In genomic region chr2:237624565-237624964, GRCh38 we compare ENCODE assay signal across 1 cellular context.
TF ChIP-seq lines count a peak whose summit lies in the region.

No MANE protein-coding gene starts in this region.

TF ChIP-seq in HepG2, 621 proteins besides CTCF, POLR2A, EP300 and RAD21:
- TF ChIP-seq ZBTB46 (CRISPR knock-in tag; IDR thresholded peaks at IDR 0.05; ENCODE audit: borderline replicate concordance) (no peak), MXI1 (IDR thresholded peaks at IDR 0.05; ENCODE audit: borderline replicate concordance, low read depth, low read length) (no peak), ZFP91 (CRISPR knock-in tag; IDR thresholded peaks at IDR 0.05; ENCODE audit: borderline replicate concordance) (0 out of 2 replicates have a peak, but pooled peaks have one; percentile 24), ZNF143 (CRISPR knock-in tag; IDR thresholded peaks at IDR 0.05) (no peak), PRDM10 (CRISPR knock-in tag; IDR thresholded peaks at IDR 0.05; ENCODE audit: low read depth) (no peak), BRF2 (CRISPR knock-in tag; IDR thresholded peaks at IDR 0.05) (no peak), HDAC6 (IDR thresholded peaks at IDR 0.05; ENCODE audit: low read depth, low read length) (no peak), KLF6 (CRISPR knock-in tag; IDR thresholded peaks at IDR 0.05) (no peak), ISL2 (CRISPR knock-in tag; IDR thresholded peaks at IDR 0.05) (no peak), ZFP36L1 (CRISPR knock-in tag; IDR thresholded peaks at IDR 0.05) (no peak), STAG1 (CRISPR knock-in tag; IDR thresholded peaks at IDR 0.05) (peak; percentile 56), SMC3 (IDR thresholded peaks at IDR 0.05; ENCODE audit: low read length) (peak; percentile 12; the same call in 1 of the 2 replicates), SRF (IDR thresholded peaks at IDR 0.05; ENCODE audit: low read depth, low read length) (no peak), NPAS2 (CRISPR knock-in tag; IDR thresholded peaks at IDR 0.05; ENCODE audit: borderline replicate concordance) (no peak), TFE3 (CRISPR knock-in tag; IDR thresholded peaks at IDR 0.05) (no peak), MED1 (CRISPR knock-in tag; IDR thresholded peaks at IDR 0.05) (no peak), ZSCAN21 (CRISPR knock-in tag; IDR thresholded peaks at IDR 0.05; ENCODE audit: borderline replicate concordance) (no peak), MYC (CRISPR knock-in tag; IDR thresholded peaks at IDR 0.05; ENCODE audit: borderline replicate concordance) (no peak)
- TF ChIP-seq, protein P1, sequence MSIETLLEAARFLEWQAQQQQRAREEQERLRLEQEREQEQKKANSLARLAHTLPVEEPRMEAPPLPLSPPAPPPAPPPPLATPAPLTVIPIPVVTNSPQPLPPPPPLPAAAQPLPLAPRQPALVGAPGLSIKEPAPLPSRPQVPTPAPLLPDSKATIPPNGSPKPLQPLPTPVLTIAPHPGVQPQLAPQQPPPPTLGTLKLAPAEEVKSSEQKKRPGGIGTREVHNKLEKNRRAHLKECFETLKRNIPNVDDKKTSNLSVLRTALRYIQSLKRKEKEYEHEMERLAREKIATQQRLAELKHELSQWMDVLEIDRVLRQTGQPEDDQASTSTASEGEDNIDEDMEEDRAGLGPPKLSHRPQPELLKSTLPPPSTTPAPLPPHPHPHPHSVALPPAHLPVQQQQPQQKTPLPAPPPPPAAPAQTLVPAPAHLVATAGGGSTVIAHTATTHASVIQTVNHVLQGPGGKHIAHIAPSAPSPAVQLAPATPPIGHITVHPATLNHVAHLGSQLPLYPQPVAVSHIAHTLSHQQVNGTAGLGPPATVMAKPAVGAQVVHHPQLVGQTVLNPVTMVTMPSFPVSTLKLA (IDR thresholded peaks at IDR 0.05): no peak
- TF ChIP-seq, protein P2, sequence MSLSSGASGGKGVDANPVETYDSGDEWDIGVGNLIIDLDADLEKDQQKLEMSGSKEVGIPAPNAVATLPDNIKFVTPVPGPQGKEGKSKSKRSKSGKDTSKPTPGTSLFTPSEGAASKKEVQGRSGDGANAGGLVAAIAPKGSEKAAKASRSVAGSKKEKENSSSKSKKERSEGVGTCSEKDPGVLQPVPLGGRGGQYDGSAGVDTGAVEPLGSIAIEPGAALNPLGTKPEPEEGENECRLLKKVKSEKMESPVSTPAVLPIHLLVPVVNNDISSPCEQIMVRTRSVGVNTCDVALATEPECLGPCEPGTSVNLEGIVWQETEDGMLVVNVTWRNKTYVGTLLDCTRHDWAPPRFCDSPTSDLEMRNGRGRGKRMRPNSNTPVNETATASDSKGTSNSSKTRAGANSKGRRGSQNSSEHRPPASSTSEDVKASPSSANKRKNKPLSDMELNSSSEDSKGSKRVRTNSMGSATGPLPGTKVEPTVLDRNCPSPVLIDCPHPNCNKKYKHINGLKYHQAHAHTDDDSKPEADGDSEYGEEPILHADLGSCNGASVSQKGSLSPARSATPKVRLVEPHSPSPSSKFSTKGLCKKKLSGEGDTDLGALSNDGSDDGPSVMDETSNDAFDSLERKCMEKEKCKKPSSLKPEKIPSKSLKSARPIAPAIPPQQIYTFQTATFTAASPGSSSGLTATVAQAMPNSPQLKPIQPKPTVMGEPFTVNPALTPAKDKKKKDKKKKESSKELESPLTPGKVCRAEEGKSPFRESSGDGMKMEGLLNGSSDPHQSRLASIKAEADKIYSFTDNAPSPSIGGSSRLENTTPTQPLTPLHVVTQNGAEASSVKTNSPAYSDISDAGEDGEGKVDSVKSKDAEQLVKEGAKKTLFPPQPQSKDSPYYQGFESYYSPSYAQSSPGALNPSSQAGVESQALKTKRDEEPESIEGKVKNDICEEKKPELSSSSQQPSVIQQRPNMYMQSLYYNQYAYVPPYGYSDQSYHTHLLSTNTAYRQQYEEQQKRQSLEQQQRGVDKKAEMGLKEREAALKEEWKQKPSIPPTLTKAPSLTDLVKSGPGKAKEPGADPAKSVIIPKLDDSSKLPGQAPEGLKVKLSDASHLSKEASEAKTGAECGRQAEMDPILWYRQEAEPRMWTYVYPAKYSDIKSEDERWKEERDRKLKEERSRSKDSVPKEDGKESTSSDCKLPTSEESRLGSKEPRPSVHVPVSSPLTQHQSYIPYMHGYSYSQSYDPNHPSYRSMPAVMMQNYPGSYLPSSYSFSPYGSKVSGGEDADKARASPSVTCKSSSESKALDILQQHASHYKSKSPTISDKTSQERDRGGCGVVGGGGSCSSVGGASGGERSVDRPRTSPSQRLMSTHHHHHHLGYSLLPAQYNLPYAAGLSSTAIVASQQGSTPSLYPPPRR (CRISPR knock-in tag; IDR thresholded peaks at IDR 0.05; ENCODE audit: borderline replicate concordance): no peak
